22 cellular contexts compared by ENCODE assay signal in the genomic region with DNA sequence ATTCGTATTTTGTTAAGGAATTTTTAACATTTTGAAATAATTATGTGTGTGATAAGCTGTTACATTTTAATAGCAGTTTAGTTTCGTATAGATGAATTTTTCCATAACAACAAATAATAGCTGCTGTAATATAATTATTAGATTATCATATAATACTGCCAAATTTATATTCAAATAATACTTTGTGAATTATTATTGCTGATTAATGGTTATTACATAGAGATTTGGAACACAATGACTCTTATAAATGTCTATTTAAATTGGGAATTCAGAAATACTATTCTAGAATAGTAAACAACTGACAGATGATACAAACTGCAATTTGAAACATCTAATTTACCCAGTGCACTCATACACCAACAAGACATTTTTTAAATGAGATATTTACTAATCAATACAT.
"Had no signal": no experiment of that assay in that cellular context is flagged by ENCODE, and none has a peak within 500 bp of the region (broad histone marks: within the 10 kb centered on the region; RNA-seq: fewer than 3 reads in every experiment).

No MANE protein-coding gene starts in this region.

- H3K4me2 ChIP-seq: hepatocyte had no signal

- H3K4me3 ChIP-seq: dorsolateral prefrontal cortex, gastroesophageal sphincter, heart left ventricle, hepatocyte, left lung, mucosa of descending colon, prostate gland, right atrium auricular region, stomach, thyroid gland, vagina had no signal

- H3K4me1 ChIP-seq: gastroesophageal sphincter, prostate gland, stomach, thyroid gland, vagina had no signal

- H3K9me3 ChIP-seq: gastroesophageal sphincter, mucosa of descending colon, neutrophil, prostate gland, right atrium auricular region, stomach, thyroid gland, vagina had no signal

- DNase-seq: dorsolateral prefrontal cortex; effector CD4-positive, alpha-beta T cell; foreskin fibroblast; heart left ventricle; left cardiac atrium; left lung; mesenchymal stem cell; mucosa of descending colon; naive B cell; stimulated activated CD4-positive, alpha-beta T cell treated with anti-CD3 and anti-CD28 coated beads, Interleukin-2, amount 100 ng/mL, for 24 hours; stimulated activated CD4-positive, alpha-beta T cell treated with anti-CD3 and anti-CD28 coated beads, Interleukin-4, amount 100 ng/mL, for 24 hours; stimulated activated naive CD4-positive, alpha-beta T cell treated with Interleukin-2 at 50 U/mL for 16 hours; stomach; thyroid gland; trophoblast cell had no signal

- H3K79me2 ChIP-seq: hepatocyte had no signal

- H3K27me3 ChIP-seq: dorsolateral prefrontal cortex, gastroesophageal sphincter, heart left ventricle, hepatocyte, left lung, neutrophil, right atrium auricular region, stomach, thyroid gland, vagina had no signal

- H3K27ac ChIP-seq: dorsolateral prefrontal cortex, epithelial cell of prostate, gastroesophageal sphincter, heart left ventricle, hepatocyte, left lung, neutrophil, prostate gland, right atrium auricular region, stomach, thyroid gland, vagina had no signal

- H2AFZ ChIP-seq: hepatocyte had no signal

- H3K36me3 ChIP-seq: gastroesophageal sphincter, heart left ventricle, left lung, neutrophil, prostate gland, right atrium auricular region, stomach, thyroid gland, vagina had no signal
